1 cellular context compared by ENCODE assay signal in genomic region chr5:72241346-72242003, GRCh38.
TF ChIP-seq lines count a peak whose summit lies in the region.

No MANE protein-coding gene starts in this region.

TF ChIP-seq in HepG2, 621 proteins besides CTCF, POLR2A, EP300 and RAD21 (continued from another document and continues in another):
- TF ChIP-seq ARID4A (CRISPR knock-in tag; IDR thresholded peaks at IDR 0.05; ENCODE audit: borderline replicate concordance) (peak; percentile 62; the same call in 1 of the 2 replicates), ZNF747 (CRISPR knock-in tag; IDR thresholded peaks at IDR 0.05; ENCODE audit: borderline replicate concordance) (0 out of 2 replicates have a peak, but pooled peaks have one; percentile 18), TCF7 (IDR thresholded peaks at IDR 0.05; ENCODE audit: low read depth) (peak; percentile 48; the same call in 1 of the 2 replicates), KLF16 (CRISPR knock-in tag; IDR thresholded peaks at IDR 0.05) (peak in 1 of 2 experiments; percentile 39; a peak in 1 of 4 replicates), NFATC3 (CRISPR knock-in tag; IDR thresholded peaks at IDR 0.05) (no peak), ZNF3 (CRISPR knock-in tag; IDR thresholded peaks at IDR 0.05) (peak; percentile 94), SP2 (CRISPR knock-in tag; IDR thresholded peaks at IDR 0.05) (no peak), FOXK2 (IDR thresholded peaks at IDR 0.05) (peak; percentile 53; the same call in 1 of the 2 replicates), FOXP4 (CRISPR knock-in tag; IDR thresholded peaks at IDR 0.05) (peak; percentile 83), HOXA3 (CRISPR knock-in tag; IDR thresholded peaks at IDR 0.05) (peak; percentile 61; the same call in 1 of the 2 replicates), ARID5B (CRISPR knock-in tag; IDR thresholded peaks at IDR 0.05) (peak; percentile 92), ZNF276 (CRISPR knock-in tag; IDR thresholded peaks at IDR 0.05; ENCODE audit: low read depth) (no peak), ZNF317 (CRISPR knock-in tag; IDR thresholded peaks at IDR 0.05) (peak; percentile 44; the same call in 1 of the 2 replicates), CREB1 (IDR thresholded peaks at IDR 0.05) (no peak), CREB1 (CRISPR knock-in tag; IDR thresholded peaks at IDR 0.05) (peak; percentile 49; the same call in 1 of the 2 replicates), ZNF142 (CRISPR knock-in tag; IDR thresholded peaks at IDR 0.05) (no peak), TCF7L2 (IDR thresholded peaks at IDR 0.05; ENCODE audit: low read depth, low read length) (no peak), NFE2 (CRISPR knock-in tag; IDR thresholded peaks at IDR 0.05) (no peak), ZBED4 (CRISPR knock-in tag; IDR thresholded peaks at IDR 0.05; ENCODE audit: borderline replicate concordance) (no peak), SOX13 (IDR thresholded peaks at IDR 0.05) (peak; percentile 77), SOX13 (CRISPR knock-in tag; conservative IDR thresholded peaks at IDR 0.05 in 1 of 2, IDR thresholded peaks at IDR 0.05 in 1 of 2) (peak in 1 of 2 experiments; percentile 96; a peak in 2 of 4 replicates), TFE3 (CRISPR knock-in tag; IDR thresholded peaks at IDR 0.05) (no peak), RARG (CRISPR knock-in tag; IDR thresholded peaks at IDR 0.05; ENCODE audit: low read depth) (no peak), ZBTB20 (CRISPR knock-in tag; IDR thresholded peaks at IDR 0.05; ENCODE audit: borderline replicate concordance, low read depth) (no peak), ZMYM4 (CRISPR knock-in tag; IDR thresholded peaks at IDR 0.05) (peak; percentile 63), ZBTB8A (CRISPR knock-in tag; IDR thresholded peaks at IDR 0.05; ENCODE audit: borderline replicate concordance, low read depth) (no peak), EHMT2 (IDR thresholded peaks at IDR 0.05; ENCODE audit: borderline replicate concordance, low read depth, low read length) (peak; percentile 68; the same call in 1 of the 2 replicates), FIP1L1 (IDR thresholded peaks at IDR 0.05; ENCODE audit: borderline replicate concordance, insufficient read depth, low read depth, low read length) (no peak), ZNF205 (CRISPR knock-in tag; IDR thresholded peaks at IDR 0.05) (peak; percentile 69), MED8 (CRISPR knock-in tag; IDR thresholded peaks at IDR 0.05; ENCODE audit: insufficient replicate concordance) (no peak), KDM2A (CRISPR knock-in tag; IDR thresholded peaks at IDR 0.05; ENCODE audit: borderline replicate concordance, low read depth) (0 out of 2 replicates have a peak, but pooled peaks have one; percentile 38), RXRB (CRISPR knock-in tag; IDR thresholded peaks at IDR 0.05; ENCODE audit: borderline replicate concordance) (peak; percentile 46)
